20 cellular contexts compared by ENCODE assay signal in genomic region chr3:14768881-14769280, GRCh38. TPM values are rescaled to one million over a fixed set of nuclear protein-coding genes. Genes with fewer than 3 reads are reported as not detected.
"Had no signal": no experiment of that assay in that cellular context is flagged by ENCODE, and none has a peak within 500 bp of the region (broad histone marks: within the 10 kb centered on the region; RNA-seq: fewer than 3 reads in every experiment).

No MANE protein-coding gene starts in this region.

- H3K4me1 ChIP-seq: esophagus squamous epithelium, tibial artery, vagina had no signal

- H3K27me3 Mint-ChIP-seq: activated B cell treated with CpG ODN at 0.5 μM for 24 hours had no signal

- H3K27ac Mint-ChIP-seq: activated B cell treated with CpG ODN at 0.5 μM for 24 hours; brain; stimulated activated memory B cell treated with anti-CD40 and anti-IgM and Interleukin-4, amounts not matched to agents 10 μg/mL and 1 μg/mL and 100 μg/mL, for 72 hours had no signal

- H3K27me3 ChIP-seq: esophagus squamous epithelium, ovary, tibial artery, vagina had no signal

- H3K27ac ChIP-seq: esophagus squamous epithelium, ovary, tibial artery, vagina had no signal

- H3K9me3 Mint-ChIP-seq: activated B cell treated with CpG ODN at 0.5 μM for 24 hours; activated naive CD4-positive, alpha-beta T cell treated with anti-CD3 and anti-CD28 coated beads, Interleukin-2, amount 50 U/mL, for 72 hours; brain; stimulated activated memory B cell treated with anti-CD40 and anti-IgM and Interleukin-4, amounts not matched to agents 10 μg/mL and 1 μg/mL and 100 μg/mL, for 72 hours had no signal

- H3K9me3 ChIP-seq: esophagus squamous epithelium, ovary, tibial artery, vagina had no signal

- H3K36me3 ChIP-seq: esophagus squamous epithelium, ovary, tibial artery, vagina had no signal

- H3K4me3 Mint-ChIP-seq: activated B cell treated with CpG ODN at 0.5 μM for 24 hours; brain; stimulated activated memory B cell treated with anti-CD40 and anti-IgM and Interleukin-4, amounts not matched to agents 10 μg/mL and 1 μg/mL and 100 μg/mL, for 72 hours had no signal

- DNase-seq: activated B cell treated with CpG ODN at 0.5 μM for 24 hours; activated CD4-positive, alpha-beta T cell treated with anti-CD3 and anti-CD28 coated beads for 48 hours; activated gamma-delta T cell; amygdala; cortex of kidney; effector CD4-positive, alpha-beta T cell; esophagus squamous epithelium; hypothalamus; kidney glomerular epithelial cell; stimulated activated CD4-positive, alpha-beta T cell treated with anti-CD3 and anti-CD28 coated beads, Interleukin-2, amount 100 ng/mL, for 48 hours; SW 1271; tibial artery had no signal

- ATAC-seq: activated naive CD4-positive, alpha-beta T cell treated with anti-CD3 and anti-CD28 coated beads, Interleukin-2, amount 50 U/mL, for 72 hours had no signal

- H3K4me3 ChIP-seq: esophagus squamous epithelium, ovary, tibial artery, vagina had no signal

- H3K36me3 Mint-ChIP-seq: activated naive CD4-positive, alpha-beta T cell treated with anti-CD3 and anti-CD28 coated beads, Interleukin-2, amount 50 U/mL, for 72 hours; brain; stimulated activated memory B cell treated with anti-CD40 and anti-IgM and Interleukin-4, amounts not matched to agents 10 μg/mL and 1 μg/mL and 100 μg/mL, for 72 hours had no signal

- H3K4me1 Mint-ChIP-seq: activated B cell treated with CpG ODN at 0.5 μM for 24 hours; stimulated activated memory B cell treated with anti-CD40 and anti-IgM and Interleukin-4, amounts not matched to agents 10 μg/mL and 1 μg/mL and 100 μg/mL, for 72 hours had no signal

RNA-seq across cellular contexts. Expression of gene FGD5, which starts 49.9 kb away (rescaled TPM):
- total RNA-seq: activated B cell treated with CpG ODN at 0.5 μM for 24 hours; activated CD8-positive, alpha-beta memory T cell treated with anti-CD3 and anti-CD28 coated beads for 36 hours; activated naive CD4-positive, alpha-beta T cell treated with anti-CD3 and anti-CD28 coated beads, Interleukin-2, amount 50 U/mL, for 72 hours; myocyte had no signal
- polyA plus RNA-seq: neural cell had no signal
